In the genomic region with DNA sequence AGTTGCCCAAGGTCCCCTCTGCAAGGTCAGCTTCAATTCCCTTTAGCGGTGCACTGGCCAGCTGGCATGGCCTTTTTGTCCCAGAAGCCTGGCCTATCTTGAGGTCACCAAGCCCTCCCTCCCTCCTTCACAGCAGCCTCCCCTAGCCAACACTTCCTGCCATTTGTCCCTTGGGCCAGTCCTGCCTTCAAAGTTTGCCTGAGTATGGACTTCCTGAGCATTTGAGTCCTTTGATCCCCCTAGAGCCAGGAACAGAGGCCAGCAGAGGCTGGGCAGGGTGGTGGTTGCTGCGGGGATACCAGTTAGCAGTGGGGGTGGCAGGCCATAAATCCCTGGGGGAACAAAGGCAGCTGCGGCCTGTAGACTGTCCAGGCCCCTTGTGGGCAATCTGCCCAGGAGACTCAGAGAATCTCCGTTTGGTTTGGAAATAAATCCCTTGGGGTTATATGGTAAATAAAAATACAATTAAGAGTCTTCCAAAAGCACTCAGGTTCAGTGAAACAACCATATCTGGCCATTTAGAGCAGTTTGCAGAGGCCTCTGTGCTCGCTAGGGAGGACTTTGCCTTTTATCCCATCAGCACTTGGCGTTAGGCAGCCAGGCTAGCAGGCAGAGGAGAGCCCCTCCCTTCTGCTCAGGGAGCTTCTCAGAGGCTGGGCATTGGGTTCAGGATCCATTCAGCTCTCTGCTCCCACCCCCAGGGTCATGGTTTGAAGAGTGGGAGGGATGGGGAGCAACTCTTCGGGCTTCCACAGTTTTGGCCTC, we compare ENCODE assay signal across 1 cellular context.
TF ChIP-seq lines count a peak whose summit lies in the region.

No MANE protein-coding gene starts in this region.

TF ChIP-seq in HepG2, 621 proteins besides CTCF, POLR2A, EP300 and RAD21 (continued from another document and continues in another):
- TF ChIP-seq, protein P1, sequence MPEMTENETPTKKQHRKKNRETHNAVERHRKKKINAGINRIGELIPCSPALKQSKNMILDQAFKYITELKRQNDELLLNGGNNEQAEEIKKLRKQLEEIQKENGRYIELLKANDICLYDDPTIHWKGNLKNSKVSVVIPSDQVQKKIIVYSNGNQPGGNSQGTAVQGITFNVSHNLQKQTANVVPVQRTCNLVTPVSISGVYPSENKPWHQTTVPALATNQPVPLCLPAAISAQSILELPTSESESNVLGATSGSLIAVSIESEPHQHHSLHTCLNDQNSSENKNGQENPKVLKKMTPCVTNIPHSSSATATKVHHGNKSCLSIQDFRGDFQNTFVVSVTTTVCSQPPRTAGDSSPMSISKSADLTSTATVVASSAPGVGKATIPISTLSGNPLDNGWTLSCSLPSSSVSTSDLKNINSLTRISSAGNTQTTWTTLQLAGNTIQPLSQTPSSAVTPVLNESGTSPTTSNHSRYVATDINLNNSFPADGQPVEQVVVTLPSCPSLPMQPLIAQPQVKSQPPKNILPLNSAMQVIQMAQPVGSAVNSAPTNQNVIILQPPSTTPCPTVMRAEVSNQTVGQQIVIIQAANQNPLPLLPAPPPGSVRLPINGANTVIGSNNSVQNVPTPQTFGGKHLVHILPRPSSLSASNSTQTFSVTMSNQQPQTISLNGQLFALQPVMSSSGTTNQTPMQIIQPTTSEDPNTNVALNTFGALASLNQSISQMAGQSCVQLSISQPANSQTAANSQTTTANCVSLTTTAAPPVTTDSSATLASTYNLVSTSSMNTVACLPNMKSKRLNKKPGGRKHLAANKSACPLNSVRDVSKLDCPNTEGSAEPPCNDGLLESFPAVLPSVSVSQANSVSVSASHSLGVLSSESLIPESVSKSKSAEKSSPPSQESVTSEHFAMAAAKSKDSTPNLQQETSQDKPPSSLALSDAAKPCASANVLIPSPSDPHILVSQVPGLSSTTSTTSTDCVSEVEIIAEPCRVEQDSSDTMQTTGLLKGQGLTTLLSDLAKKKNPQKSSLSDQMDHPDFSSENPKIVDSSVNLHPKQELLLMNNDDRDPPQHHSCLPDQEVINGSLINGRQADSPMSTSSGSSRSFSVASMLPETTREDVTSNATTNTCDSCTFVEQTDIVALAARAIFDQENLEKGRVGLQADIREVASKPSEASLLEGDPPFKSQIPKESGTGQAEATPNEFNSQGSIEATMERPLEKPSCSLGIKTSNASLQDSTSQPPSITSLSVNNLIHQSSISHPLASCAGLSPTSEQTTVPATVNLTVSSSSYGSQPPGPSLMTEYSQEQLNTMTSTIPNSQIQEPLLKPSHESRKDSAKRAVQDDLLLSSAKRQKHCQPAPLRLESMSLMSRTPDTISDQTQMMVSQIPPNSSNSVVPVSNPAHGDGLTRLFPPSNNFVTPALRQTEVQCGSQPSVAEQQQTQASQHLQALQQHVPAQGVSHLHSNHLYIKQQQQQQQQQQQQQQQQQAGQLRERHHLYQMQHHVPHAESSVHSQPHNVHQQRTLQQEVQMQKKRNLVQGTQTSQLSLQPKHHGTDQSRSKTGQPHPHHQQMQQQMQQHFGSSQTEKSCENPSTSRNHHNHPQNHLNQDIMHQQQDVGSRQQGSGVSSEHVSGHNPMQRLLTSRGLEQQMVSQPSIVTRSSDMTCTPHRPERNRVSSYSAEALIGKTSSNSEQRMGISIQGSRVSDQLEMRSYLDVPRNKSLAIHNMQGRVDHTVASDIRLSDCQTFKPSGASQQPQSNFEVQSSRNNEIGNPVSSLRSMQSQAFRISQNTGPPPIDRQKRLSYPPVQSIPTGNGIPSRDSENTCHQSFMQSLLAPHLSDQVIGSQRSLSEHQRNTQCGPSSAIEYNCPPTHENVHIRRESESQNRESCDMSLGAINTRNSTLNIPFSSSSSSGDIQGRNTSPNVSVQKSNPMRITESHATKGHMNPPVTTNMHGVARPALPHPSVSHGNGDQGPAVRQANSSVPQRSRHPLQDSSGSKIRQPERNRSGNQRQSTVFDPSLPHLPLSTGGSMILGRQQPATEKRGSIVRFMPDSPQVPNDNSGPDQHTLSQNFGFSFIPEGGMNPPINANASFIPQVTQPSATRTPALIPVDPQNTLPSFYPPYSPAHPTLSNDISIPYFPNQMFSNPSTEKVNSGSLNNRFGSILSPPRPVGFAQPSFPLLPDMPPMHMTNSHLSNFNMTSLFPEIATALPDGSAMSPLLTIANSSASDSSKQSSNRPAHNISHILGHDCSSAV (CRISPR knock-in tag; IDR thresholded peaks at IDR 0.05; ENCODE audit: borderline replicate concordance): no peak
- TF ChIP-seq ZNF569 (CRISPR knock-in tag; IDR thresholded peaks at IDR 0.05; ENCODE audit: borderline replicate concordance) (no peak), ZNF761 (CRISPR knock-in tag; conservative IDR thresholded peaks at IDR 0.05) (0 out of 2 replicates have a peak, but pooled peaks have one; percentile 22), KDM4B (CRISPR knock-in tag; IDR thresholded peaks at IDR 0.05) (no peak), ZC3H13 (CRISPR knock-in tag; IDR thresholded peaks at IDR 0.05) (no peak; the same call in 1 of the 2 replicates), MAF1 (CRISPR knock-in tag; IDR thresholded peaks at IDR 0.05; ENCODE audit: borderline replicate concordance) (no peak), ZNF143 (CRISPR knock-in tag; IDR thresholded peaks at IDR 0.05) (peak; percentile 44), ZSCAN30 (CRISPR knock-in tag; IDR thresholded peaks at IDR 0.05) (no peak), ZNF570 (CRISPR knock-in tag; IDR thresholded peaks at IDR 0.05; ENCODE audit: borderline replicate concordance) (no peak), ZNF160 (CRISPR knock-in tag; IDR thresholded peaks at IDR 0.05) (no peak), SMARCE1 (IDR thresholded peaks at IDR 0.05; ENCODE audit: borderline replicate concordance) (no peak), XBP1 (CRISPR knock-in tag; IDR thresholded peaks at IDR 0.05) (no peak), KLF13 (CRISPR knock-in tag; IDR thresholded peaks at IDR 0.05) (no peak), RNF2 (conservative IDR thresholded peaks at IDR 0.05; ENCODE audit: low read depth) (no peak), ETV6 (CRISPR knock-in tag; conservative IDR thresholded peaks at IDR 0.05) (no peak), MTA1 (CRISPR knock-in tag; IDR thresholded peaks at IDR 0.05; ENCODE audit: borderline replicate concordance) (no peak), KLF12 (CRISPR knock-in tag; IDR thresholded peaks at IDR 0.05; ENCODE audit: borderline replicate concordance) (no peak), ERF (CRISPR knock-in tag; IDR thresholded peaks at IDR 0.05) (no peak; the same call in 1 of the 2 replicates), ZNF10 (CRISPR knock-in tag; IDR thresholded peaks at IDR 0.05; ENCODE audit: borderline replicate concordance, low read depth) (no peak), CREB1 (IDR thresholded peaks at IDR 0.05) (no peak), CREB1 (CRISPR knock-in tag; IDR thresholded peaks at IDR 0.05) (no peak), ARNT2 (CRISPR knock-in tag; IDR thresholded peaks at IDR 0.05; ENCODE audit: low read depth) (no peak), ZNF83 (CRISPR knock-in tag; IDR thresholded peaks at IDR 0.05; ENCODE audit: borderline replicate concordance) (no peak), ZNF20 (CRISPR knock-in tag; IDR thresholded peaks at IDR 0.05) (no peak), MED1 (CRISPR knock-in tag; IDR thresholded peaks at IDR 0.05) (peak; percentile 11; the same call in 1 of the 2 replicates), SNAPC2 (CRISPR knock-in tag; IDR thresholded peaks at IDR 0.05) (no peak), PHF21A (CRISPR knock-in tag; IDR thresholded peaks at IDR 0.05) (peak; percentile 84), ZNF564 (CRISPR knock-in tag; IDR thresholded peaks at IDR 0.05) (no peak), NR2F6 (IDR thresholded peaks at IDR 0.05) (peak; percentile 14; the same call in 1 of the 2 replicates), NR2F6 (CRISPR knock-in tag; IDR thresholded peaks at IDR 0.05) (0 out of 2 replicates have a peak, but pooled peaks have one; percentile 5), GABPA (IDR thresholded peaks at IDR 0.05; ENCODE audit: low read depth, low read length) (no peak), GABPA (CRISPR knock-in tag; IDR thresholded peaks at IDR 0.05; ENCODE audit: low read depth) (no peak), ZNF766 (CRISPR knock-in tag; IDR thresholded peaks at IDR 0.05; ENCODE audit: borderline replicate concordance) (no peak), ZNF460 (CRISPR knock-in tag; IDR thresholded peaks at IDR 0.05; ENCODE audit: borderline replicate concordance) (no peak), ZNF644 (CRISPR knock-in tag; IDR thresholded peaks at IDR 0.05; ENCODE audit: low read depth) (0 out of 2 replicates have a peak, but pooled peaks have one; percentile 52)
- TF ChIP-seq, protein P2, sequence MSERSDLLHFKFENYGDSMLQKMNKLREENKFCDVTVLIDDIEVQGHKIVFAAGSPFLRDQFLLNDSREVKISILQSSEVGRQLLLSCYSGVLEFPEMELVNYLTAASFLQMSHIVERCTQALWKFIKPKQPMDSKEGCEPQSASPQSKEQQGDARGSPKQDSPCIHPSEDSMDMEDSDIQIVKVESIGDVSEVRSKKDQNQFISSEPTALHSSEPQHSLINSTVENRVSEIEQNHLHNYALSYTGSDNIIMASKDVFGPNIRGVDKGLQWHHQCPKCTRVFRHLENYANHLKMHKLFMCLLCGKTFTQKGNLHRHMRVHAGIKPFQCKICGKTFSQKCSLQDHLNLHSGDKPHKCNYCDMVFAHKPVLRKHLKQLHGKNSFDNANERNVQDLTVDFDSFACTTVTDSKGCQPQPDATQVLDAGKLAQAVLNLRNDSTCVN (CRISPR knock-in tag; IDR thresholded peaks at IDR 0.05; ENCODE audit: borderline replicate concordance): no peak
- TF ChIP-seq, protein P3, sequence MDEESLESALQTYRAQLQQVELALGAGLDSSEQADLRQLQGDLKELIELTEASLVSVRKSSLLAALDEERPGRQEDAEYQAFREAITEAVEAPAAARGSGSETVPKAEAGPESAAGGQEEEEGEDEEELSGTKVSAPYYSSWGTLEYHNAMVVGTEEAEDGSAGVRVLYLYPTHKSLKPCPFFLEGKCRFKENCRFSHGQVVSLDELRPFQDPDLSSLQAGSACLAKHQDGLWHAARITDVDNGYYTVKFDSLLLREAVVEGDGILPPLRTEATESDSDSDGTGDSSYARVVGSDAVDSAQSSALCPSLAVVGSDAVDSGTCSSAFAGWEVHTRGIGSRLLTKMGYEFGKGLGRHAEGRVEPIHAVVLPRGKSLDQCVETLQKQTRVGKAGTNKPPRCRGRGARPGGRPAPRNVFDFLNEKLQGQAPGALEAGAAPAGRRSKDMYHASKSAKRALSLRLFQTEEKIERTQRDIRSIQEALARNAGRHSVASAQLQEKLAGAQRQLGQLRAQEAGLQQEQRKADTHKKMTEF (CRISPR knock-in tag; IDR thresholded peaks at IDR 0.05): peak; percentile 54
- TF ChIP-seq, protein P4, sequence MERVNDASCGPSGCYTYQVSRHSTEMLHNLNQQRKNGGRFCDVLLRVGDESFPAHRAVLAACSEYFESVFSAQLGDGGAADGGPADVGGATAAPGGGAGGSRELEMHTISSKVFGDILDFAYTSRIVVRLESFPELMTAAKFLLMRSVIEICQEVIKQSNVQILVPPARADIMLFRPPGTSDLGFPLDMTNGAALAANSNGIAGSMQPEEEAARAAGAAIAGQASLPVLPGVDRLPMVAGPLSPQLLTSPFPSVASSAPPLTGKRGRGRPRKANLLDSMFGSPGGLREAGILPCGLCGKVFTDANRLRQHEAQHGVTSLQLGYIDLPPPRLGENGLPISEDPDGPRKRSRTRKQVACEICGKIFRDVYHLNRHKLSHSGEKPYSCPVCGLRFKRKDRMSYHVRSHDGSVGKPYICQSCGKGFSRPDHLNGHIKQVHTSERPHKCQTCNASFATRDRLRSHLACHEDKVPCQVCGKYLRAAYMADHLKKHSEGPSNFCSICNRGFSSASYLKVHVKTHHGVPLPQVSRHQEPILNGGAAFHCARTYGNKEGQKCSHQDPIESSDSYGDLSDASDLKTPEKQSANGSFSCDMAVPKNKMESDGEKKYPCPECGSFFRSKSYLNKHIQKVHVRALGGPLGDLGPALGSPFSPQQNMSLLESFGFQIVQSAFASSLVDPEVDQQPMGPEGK (CRISPR knock-in tag; IDR thresholded peaks at IDR 0.05): peak; percentile 48; the same call in 1 of the 2 replicates
- TF ChIP-seq, protein P5, sequence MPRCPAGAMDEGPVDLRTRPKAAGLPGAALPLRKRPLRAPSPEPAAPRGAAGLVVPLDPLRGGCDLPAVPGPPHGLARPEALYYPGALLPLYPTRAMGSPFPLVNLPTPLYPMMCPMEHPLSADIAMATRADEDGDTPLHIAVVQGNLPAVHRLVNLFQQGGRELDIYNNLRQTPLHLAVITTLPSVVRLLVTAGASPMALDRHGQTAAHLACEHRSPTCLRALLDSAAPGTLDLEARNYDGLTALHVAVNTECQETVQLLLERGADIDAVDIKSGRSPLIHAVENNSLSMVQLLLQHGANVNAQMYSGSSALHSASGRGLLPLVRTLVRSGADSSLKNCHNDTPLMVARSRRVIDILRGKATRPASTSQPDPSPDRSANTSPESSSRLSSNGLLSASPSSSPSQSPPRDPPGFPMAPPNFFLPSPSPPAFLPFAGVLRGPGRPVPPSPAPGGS (CRISPR knock-in tag; IDR thresholded peaks at IDR 0.05): 0 out of 2 replicates have a peak, but pooled peaks have one; percentile 17
- TF ChIP-seq, protein P6, sequence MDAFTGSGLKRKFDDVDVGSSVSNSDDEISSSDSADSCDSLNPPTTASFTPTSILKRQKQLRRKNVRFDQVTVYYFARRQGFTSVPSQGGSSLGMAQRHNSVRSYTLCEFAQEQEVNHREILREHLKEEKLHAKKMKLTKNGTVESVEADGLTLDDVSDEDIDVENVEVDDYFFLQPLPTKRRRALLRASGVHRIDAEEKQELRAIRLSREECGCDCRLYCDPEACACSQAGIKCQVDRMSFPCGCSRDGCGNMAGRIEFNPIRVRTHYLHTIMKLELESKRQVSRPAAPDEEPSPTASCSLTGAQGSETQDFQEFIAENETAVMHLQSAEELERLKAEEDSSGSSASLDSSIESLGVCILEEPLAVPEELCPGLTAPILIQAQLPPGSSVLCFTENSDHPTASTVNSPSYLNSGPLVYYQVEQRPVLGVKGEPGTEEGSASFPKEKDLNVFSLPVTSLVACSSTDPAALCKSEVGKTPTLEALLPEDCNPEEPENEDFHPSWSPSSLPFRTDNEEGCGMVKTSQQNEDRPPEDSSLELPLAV (CRISPR knock-in tag; conservative IDR thresholded peaks at IDR 0.05; ENCODE audit: low read depth): no peak
- TF ChIP-seq, protein P7, sequence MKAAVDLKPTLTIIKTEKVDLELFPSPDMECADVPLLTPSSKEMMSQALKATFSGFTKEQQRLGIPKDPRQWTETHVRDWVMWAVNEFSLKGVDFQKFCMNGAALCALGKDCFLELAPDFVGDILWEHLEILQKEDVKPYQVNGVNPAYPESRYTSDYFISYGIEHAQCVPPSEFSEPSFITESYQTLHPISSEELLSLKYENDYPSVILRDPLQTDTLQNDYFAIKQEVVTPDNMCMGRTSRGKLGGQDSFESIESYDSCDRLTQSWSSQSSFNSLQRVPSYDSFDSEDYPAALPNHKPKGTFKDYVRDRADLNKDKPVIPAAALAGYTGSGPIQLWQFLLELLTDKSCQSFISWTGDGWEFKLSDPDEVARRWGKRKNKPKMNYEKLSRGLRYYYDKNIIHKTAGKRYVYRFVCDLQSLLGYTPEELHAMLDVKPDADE (CRISPR knock-in tag; IDR thresholded peaks at IDR 0.05): no peak
- TF ChIP-seq, protein P8, sequence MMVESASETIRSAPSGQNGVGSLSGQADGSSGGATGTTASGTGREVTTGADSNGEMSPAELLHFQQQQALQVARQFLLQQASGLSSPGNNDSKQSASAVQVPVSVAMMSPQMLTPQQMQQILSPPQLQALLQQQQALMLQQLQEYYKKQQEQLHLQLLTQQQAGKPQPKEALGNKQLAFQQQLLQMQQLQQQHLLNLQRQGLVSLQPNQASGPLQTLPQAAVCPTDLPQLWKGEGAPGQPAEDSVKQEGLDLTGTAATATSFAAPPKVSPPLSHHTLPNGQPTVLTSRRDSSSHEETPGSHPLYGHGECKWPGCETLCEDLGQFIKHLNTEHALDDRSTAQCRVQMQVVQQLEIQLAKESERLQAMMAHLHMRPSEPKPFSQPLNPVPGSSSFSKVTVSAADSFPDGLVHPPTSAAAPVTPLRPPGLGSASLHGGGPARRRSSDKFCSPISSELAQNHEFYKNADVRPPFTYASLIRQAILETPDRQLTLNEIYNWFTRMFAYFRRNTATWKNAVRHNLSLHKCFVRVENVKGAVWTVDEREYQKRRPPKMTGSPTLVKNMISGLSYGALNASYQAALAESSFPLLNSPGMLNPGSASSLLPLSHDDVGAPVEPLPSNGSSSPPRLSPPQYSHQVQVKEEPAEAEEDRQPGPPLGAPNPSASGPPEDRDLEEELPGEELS (CRISPR knock-in tag; IDR thresholded peaks at IDR 0.05): no peak
